ENCODE assay signal across 10 cellular contexts in the genomic region with DNA sequence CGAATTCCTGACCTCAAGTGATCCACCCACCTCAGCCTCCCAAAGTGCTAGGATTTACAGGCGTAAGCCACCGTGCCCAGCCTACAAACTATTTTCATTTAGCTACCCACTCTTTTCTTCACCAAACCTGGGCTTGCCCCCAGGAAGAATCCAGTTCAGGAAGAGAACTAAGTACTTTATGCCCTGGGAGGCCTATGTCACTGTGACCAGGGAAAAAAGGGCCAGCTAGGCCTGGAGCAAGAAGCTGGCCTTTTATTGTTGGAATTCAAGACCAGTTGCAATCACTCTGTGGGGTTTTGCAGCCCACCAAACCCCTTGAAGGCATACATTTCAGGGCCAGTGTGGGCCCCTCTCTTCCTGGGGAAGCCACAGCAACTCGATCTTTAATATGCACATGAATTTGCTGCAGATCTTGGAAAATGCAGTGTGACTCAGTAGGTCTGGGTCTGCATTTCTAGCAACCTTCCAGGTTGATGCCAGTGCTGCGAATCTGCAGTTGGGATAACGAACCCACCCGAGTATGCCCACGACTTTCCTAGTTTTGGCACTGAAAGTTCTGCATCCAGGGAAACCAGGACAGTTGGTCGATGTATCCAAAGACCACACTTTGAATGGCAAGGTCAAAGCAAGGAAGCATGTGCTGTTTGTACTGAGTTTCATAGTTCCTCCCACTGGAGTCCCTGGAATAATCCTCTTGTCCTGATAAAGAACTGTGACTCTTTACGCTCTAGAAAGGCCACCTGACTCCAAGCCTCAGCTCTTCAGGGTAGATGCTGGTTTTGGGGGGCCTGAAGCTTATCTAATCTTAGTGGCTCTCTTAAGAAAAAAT.
"Had no signal": no experiment of that assay in that cellular context is flagged by ENCODE, and none has a peak within 500 bp of the region (broad histone marks: within the 10 kb centered on the region; RNA-seq: fewer than 3 reads in every experiment).

No MANE protein-coding gene starts in this region.

- H3K36me3 ChIP-seq: pancreas, right atrium auricular region, thoracic aorta had no signal

- FAIRE-seq: astrocyte, islet of Langerhans, pancreas, TTC549 had no signal

- H3K9me3 ChIP-seq: pancreas, right atrium auricular region, thoracic aorta had no signal

- H3K27ac ChIP-seq: foreskin keratinocyte, pancreas, right atrium auricular region, thoracic aorta, VCaP had no signal

- H3K27me3 ChIP-seq: foreskin keratinocyte, pancreas, right atrium auricular region had no signal

- H3K4me3 ChIP-seq: pancreas, right atrium auricular region, thoracic aorta had no signal

- DNase-seq: activated T-cell treated with anti-CD3 and anti-CD28 coated beads, Interleukin-2, amount 50 U/mL, for 1 hour; amniotic stem cell had no signal
